Comparison of ENCODE assay signal across 1 cellular context in genomic region chr6:110815260-110816109, GRCh38.
TF ChIP-seq lines count a peak whose summit lies in the region.

Gene CDK19, minus strand, starts transcription at chr6:110815469. Its CDS starts 333 bp downstream, at chr6:110815136.

TF ChIP-seq in HEK293, 187 proteins besides CTCF, POLR2A, EP300 and RAD21 (continued from another document):
- TF ChIP-seq PATZ1 (tag by site-specific recombination; IDR thresholded peaks at IDR 0.05), result peak; percentile 92
- no peak for TF ChIP-seq ZNF157 (tag by site-specific recombination; IDR thresholded peaks at IDR 0.05)
- peak; percentile 85 for TF ChIP-seq OSR2 (tag by site-specific recombination; IDR thresholded peaks at IDR 0.05)
- no peak for TF ChIP-seq ZNF596 (tag by site-specific recombination; IDR thresholded peaks at IDR 0.05)
- no peak for TF ChIP-seq ZNF677 (tag by site-specific recombination; IDR thresholded peaks at IDR 0.05)
- no peak for TF ChIP-seq ZNF366 (tag by site-specific recombination; conservative IDR thresholded peaks at IDR 0.05)
